8 cellular contexts compared by ENCODE assay signal in the genomic region with DNA sequence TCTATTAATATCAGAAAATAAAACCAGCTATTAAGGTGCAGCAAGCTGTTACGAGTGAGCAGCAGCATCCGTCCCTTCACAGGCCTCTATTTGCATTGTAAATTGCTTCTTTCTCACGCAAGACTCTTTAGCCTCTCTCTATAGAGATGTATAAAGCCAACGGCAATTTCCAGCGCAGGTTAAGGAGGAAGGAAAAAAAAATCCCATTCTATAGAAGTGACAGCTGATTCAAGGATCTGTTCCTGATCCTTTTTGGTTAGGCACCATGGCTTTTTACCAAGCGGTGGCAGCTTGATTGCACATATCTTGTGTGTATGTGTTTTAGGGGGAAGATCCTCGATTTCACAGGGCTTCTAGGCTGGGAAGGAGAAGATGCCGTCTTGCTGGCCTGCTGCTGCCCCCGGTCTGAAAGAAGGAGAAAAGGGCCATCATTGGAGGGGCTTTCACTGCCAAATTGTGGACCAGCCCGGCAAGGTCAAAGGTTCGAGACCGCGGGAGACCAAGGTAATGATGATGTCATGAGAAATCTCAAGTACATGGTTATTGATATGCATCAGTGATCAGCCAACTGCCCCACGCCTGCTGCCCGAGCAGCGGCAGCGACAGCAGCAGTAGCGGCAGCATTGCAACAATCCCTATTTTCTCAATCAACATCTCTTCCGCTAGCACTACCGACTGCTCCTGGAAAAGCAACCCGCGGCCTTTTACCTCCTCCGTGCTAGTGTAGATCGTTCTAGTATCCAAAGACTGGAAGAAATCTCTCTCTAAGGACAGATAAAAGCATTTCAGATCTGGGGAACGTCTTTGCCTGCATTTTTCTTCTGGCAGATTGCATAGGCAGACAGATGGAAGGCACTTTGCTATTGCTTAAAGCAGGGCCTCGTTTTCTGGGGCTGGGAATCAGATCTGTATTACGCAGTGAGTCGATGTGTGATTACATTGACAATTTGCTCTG.
DNase-seq lines count a peak whose midpoint lies in the region; ATAC-seq and TF ChIP-seq lines count a peak whose summit lies in the region.

No MANE protein-coding gene starts in this region.

- peaks cover 22% of the 10 kb centered on the region for H3K27me3 ChIP-seq in right cardiac atrium (ENCODE audit: control insufficient read depth, insufficient read depth)

- H3K9me3 ChIP-seq in right cardiac atrium (ENCODE audit: control insufficient read depth, low read length): no peaks in the 10 kb centered on the region
- H3K9me3 ChIP-seq in OCI-LY7 (ENCODE audit: low read length): no peaks in the 10 kb centered on the region

- ATAC-seq in right cardiac atrium (no peak), left cardiac atrium (no peak), HG02943 (IDR thresholded peaks at IDR 0.05; ENCODE audit: low read depth, unreplicated experiment) (peak; percentile 66)

- DNase-seq in right cardiac atrium (no peak), left cardiac atrium (no peak), OCI-LY7 (ENCODE audit: low spot score) (peak; percentile 31), fibroblast of villous mesenchyme (ENCODE audit: low read depth) (no peak), substantia nigra (lab: John Stamatoyannopoulos, UW) (peak in 13 of 49 donors; percentile 16 to 80 (median 41)), ACHN (no peak)
- DNase-seq in NK-92 treated with Interleukin-12 subunit alpha and Interleukin-12 subunit beta, amount 100 ng/mL, for 24 hours (lab: John Stamatoyannopoulos, UW): no peak

- peak overlapping the region; percentile 81 for H3K4me2 ChIP-seq in OCI-LY7 (ENCODE audit: low read length)

- POLR2A ChIA-PET in OCI-LY7 (lab: Charles Lee): interaction anchor here (0.6 to 2.4 kb wide), 7 partner anchors 8 to 161 kb away, joined by 3 to 16 read pairs (median 4); no protein-coding TSS in a partner anchor

- intact Hi-C loops in right cardiac atrium (cut with DNase I): no loop called here
- intact Hi-C loops in left cardiac atrium (cut with DNase I): no loop called here
- intact Hi-C loops in OCI-LY7 (cut with micrococcal nuclease; ENCODE audit: unreplicated experiment): no loop called here

- no peaks in the 10 kb centered on the region for H3K9me2 ChIP-seq in OCI-LY7 (ENCODE audit: insufficient read depth, low read length)

- BruUV-seq in OCI-LY7 (replicated peaks; lab: Mats Ljungman, UMichigan): no TSS peak

- CTCF ChIA-PET in OCI-LY7 (lab: Charles Lee; ENCODE audit: unreplicated experiment): no interaction called here

- H3K27ac ChIP-seq in right cardiac atrium (ENCODE audit: low read length) (no peak overlapping the region), OCI-LY7 (ENCODE audit: low read depth, low read length, poor library complexity, severe bottlenecking) (no peak overlapping the region), substantia nigra (ENCODE audit: low read depth, low read length, poor library complexity, severe bottlenecking) (peak overlapping the region; percentile 83)

- H4K20me1 ChIP-seq in OCI-LY7 (ENCODE audit: insufficient read depth, low read length): peaks cover 4% of the 10 kb centered on the region; the same call in 1 of the 2 replicates

- TF ChIP-seq CTCF in OCI-LY7 (conservative IDR thresholded peaks at IDR 0.05; ENCODE audit: low read length): no peak
- no peak for TF ChIP-seq CTCF in fibroblast of villous mesenchyme (IDR thresholded peaks at IDR 0.05; ENCODE audit: insufficient read depth, low read depth, low read length)

- 8% methylated on average over 28 of the region's 28 CpGs for WGBS in right cardiac atrium

- H3K4me3 ChIP-seq in right cardiac atrium (ENCODE audit: low read length) (peak overlapping the region; percentile 66), OCI-LY7 (ENCODE audit: low read depth, low read length, poor library complexity, severe bottlenecking) (peak overlapping the region; percentile 67), fibroblast of villous mesenchyme (ENCODE audit: low read depth, low read length) (peak overlapping the region; percentile 56)

- peak overlapping the region; percentile 66; the same call in 1 of the 2 replicates for H2AFZ ChIP-seq in OCI-LY7 (ENCODE audit: low read length)

- no peaks in the 10 kb centered on the region for H3K36me3 ChIP-seq in OCI-LY7 (ENCODE audit: insufficient read depth, low read length)

- in situ Hi-C loops in ACHN (cut with HindIII; ENCODE audit: low pct_ligation_motif_present, low pct_unique_long_range_greater_than_20kb, low sequenced_read_pairs): no loop called here

- H3K4me1 ChIP-seq in right cardiac atrium (ENCODE audit: control insufficient read depth, insufficient read depth, low read length) (no peaks in the 10 kb centered on the region), OCI-LY7 (ENCODE audit: insufficient read depth, low read length, poor library complexity, severe bottlenecking) (peaks cover 28% of the 10 kb centered on the region)

- no peaks in the 10 kb centered on the region for H3K79me2 ChIP-seq in OCI-LY7 (ENCODE audit: insufficient read depth, low read depth, low read length)
